25 cellular contexts compared by ENCODE assay signal in the genomic region with DNA sequence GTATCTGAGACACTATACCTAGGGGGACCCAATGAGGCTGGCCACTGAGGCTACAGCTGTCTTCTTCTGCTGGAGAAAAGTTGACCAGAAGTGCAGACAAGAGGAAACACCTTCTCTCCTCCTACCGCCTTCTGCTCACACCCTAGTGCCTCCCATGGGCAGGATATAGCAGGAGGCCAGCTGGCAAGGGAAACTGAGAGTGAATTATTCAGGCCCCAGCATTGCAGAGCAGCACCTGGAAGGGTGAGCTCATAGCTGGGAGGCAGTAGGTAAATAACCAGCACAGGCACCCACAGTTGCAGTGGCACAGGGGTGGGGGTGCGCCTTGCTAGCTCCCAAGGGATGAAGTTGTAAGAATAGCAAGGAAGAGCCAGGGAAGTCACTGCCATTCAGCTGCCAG.
"Had no signal": no experiment of that assay in that cellular context is flagged by ENCODE, and none has a peak within 500 bp of the region (broad histone marks: within the 10 kb centered on the region; RNA-seq: fewer than 3 reads in every experiment).

No MANE protein-coding gene starts in this region.

- H3K4me1 Mint-ChIP-seq: activated B cell treated with CpG ODN at 0.5 μM for 24 hours; activated CD4-positive, alpha-beta T cell treated with anti-CD3 and anti-CD28 coated beads for 36 hours; activated naive CD8-positive, alpha-beta T cell treated with anti-CD3 and anti-CD28 coated beads, Interleukin-2, amount 10 ng/mL, durations not matched to agents 7 days and 5 days; natural killer cell had no signal

- H3K27me3 Mint-ChIP-seq: activated B cell treated with CpG ODN at 0.5 μM for 24 hours, progenitor cell of endocrine pancreas had no signal

- H3K4me1 ChIP-seq: breast epithelium, upper lobe of left lung had no signal

- H3K27ac ChIP-seq: breast epithelium, coronary artery, sigmoid colon, upper lobe of left lung had no signal

- H3K27ac Mint-ChIP-seq: activated B cell treated with CpG ODN at 0.5 μM for 24 hours; activated CD4-positive, alpha-beta T cell treated with anti-CD3 and anti-CD28 coated beads for 36 hours; activated naive CD8-positive, alpha-beta T cell treated with anti-CD3 and anti-CD28 coated beads, Interleukin-2, amount 10 ng/mL, durations not matched to agents 7 days and 5 days; activated T-helper 2 cell treated with anti-CD3 and anti-CD28 coated beads, Interferon-gamma antibody, Interleukin-2, Interleukin-4, amounts not matched to agents 10 μg/mL and 5 μg/mL and 100 μg/mL, durations not matched to agents 14 hours and 24 hours and 36 hours; natural killer cell; T-helper 1 cell treated with Interleukin-12 subunit alpha and Interleukin-12 subunit beta and Interleukin-4 antibody, amounts not matched to agents 30 μg/mL and 1 μg/mL, for 36 hours had no signal

- H3K27me3 ChIP-seq: breast epithelium, sigmoid colon, upper lobe of left lung had no signal

- H3K36me3 ChIP-seq: breast epithelium, sigmoid colon, upper lobe of left lung had no signal

- H3K36me3 Mint-ChIP-seq: activated naive CD8-positive, alpha-beta T cell treated with anti-CD3 and anti-CD28 coated beads, Interleukin-2, amount 10 ng/mL, durations not matched to agents 7 days and 5 days; natural killer cell had no signal

- DNase-seq: activated B cell treated with CpG ODN at 0.5 μM for 24 hours; activated CD4-positive, alpha-beta T cell treated with anti-CD3 and anti-CD28 coated beads for 36 hours; activated CD4-positive, alpha-beta T cell treated with anti-CD3 and anti-CD28 coated beads, Interleukin-2, amount 50 U/mL, for 4 hours; activated CD8-positive, alpha-beta memory T cell treated with anti-CD3 and anti-CD28 coated beads, Interleukin-2, amount 50 U/mL, for 48 hours; activated naive CD4-positive, alpha-beta T cell treated with Interleukin-2 at 50 U/mL for 16 hours; activated naive CD8-positive, alpha-beta T cell treated with anti-CD3 and anti-CD28 coated beads, Interleukin-2, amount 10 ng/mL, durations not matched to agents 7 days and 5 days; activated T-cell treated with anti-CD3 and anti-CD28 coated beads, Interleukin-2, amount 50 U/mL, for 4 hours; amniotic stem cell; foreskin fibroblast; hippocampal formation; left ventricle myocardium superior; midbrain; natural killer cell; retina; sigmoid colon; stimulated activated CD4-positive, alpha-beta T cell treated with anti-CD3 and anti-CD28 coated beads, Interleukin-15, amount 100 ng/mL, for 24 hours; stimulated activated naive CD4-positive, alpha-beta T cell; T1000; upper lobe of left lung had no signal

- H3K4me3 ChIP-seq: breast epithelium, coronary artery, sigmoid colon, smooth muscle cell, upper lobe of left lung had no signal

- ATAC-seq: activated CD4-positive, alpha-beta T cell treated with anti-CD3 and anti-CD28 coated beads for 36 hours; activated T-cell treated with anti-CD3 and anti-CD28 coated beads, Interleukin-2, amount 50 U/mL, for 4 hours; left ventricle myocardium superior; natural killer cell had no signal

- H3K9me3 Mint-ChIP-seq: activated B cell treated with CpG ODN at 0.5 μM for 24 hours; activated naive CD8-positive, alpha-beta T cell treated with anti-CD3 and anti-CD28 coated beads, Interleukin-2, amount 10 ng/mL, durations not matched to agents 7 days and 5 days; activated T-cell treated with anti-CD3 and anti-CD28 coated beads, Interleukin-2, amount 50 U/mL, for 4 hours; activated T-helper 2 cell treated with anti-CD3 and anti-CD28 coated beads, Interferon-gamma antibody, Interleukin-2, Interleukin-4, amounts not matched to agents 10 μg/mL and 5 μg/mL and 100 μg/mL, durations not matched to agents 14 hours and 24 hours and 36 hours; natural killer cell; T-helper 1 cell treated with Interleukin-12 subunit alpha and Interleukin-12 subunit beta and Interleukin-4 antibody, amounts not matched to agents 30 μg/mL and 1 μg/mL, for 36 hours had no signal

- H3K4me3 Mint-ChIP-seq: activated B cell treated with CpG ODN at 0.5 μM for 24 hours; activated CD4-positive, alpha-beta T cell treated with anti-CD3 and anti-CD28 coated beads for 36 hours; activated naive CD8-positive, alpha-beta T cell treated with anti-CD3 and anti-CD28 coated beads, Interleukin-2, amount 10 ng/mL, durations not matched to agents 7 days and 5 days; activated T-cell treated with anti-CD3 and anti-CD28 coated beads, Interleukin-2, amount 50 U/mL, for 4 hours; natural killer cell; T-helper 1 cell treated with Interleukin-12 subunit alpha and Interleukin-12 subunit beta and Interleukin-4 antibody, amounts not matched to agents 30 μg/mL and 1 μg/mL, for 36 hours had no signal

- H3K9me3 ChIP-seq: breast epithelium, sigmoid colon, upper lobe of left lung had no signal
